ENCODE assay signal across 18 cellular contexts in genomic region chr2:55415300-55415699, GRCh38. TPM values are rescaled to one million over a fixed set of nuclear protein-coding genes. Genes with fewer than 3 reads are reported as not detected.
DNase-seq lines count a peak whose midpoint lies in the region; ATAC-seq, FAIRE-seq and TF ChIP-seq lines count a peak whose summit lies in the region.
"Had no signal": no experiment of that assay in that cellular context is flagged by ENCODE, and none has a peak within 500 bp of the region (broad histone marks: within the 10 kb centered on the region; RNA-seq: fewer than 3 reads in every experiment).

No MANE protein-coding gene starts in this region.

- H4K20me1 ChIP-seq in BLaER1 treated with 17β-estradiol and CSF1 and Interleukin-3, amounts not matched to agents 10 nM and 100 nM, result peaks cover 5 to 66% (median 28%) of the 10 kb centered on the region in 11 experiments; a peak in 17 of 22 replicates
- H4K20me1 ChIP-seq in K562 (replicated peaks; ENCODE audit: control insufficient read depth, insufficient read depth, low read length), result no peaks in the 10 kb centered on the region

- intact Hi-C loops in K562 (cut with micrococcal nuclease), result loop anchor here (5.0 kb wide), 7 partner anchors 48 to 368 kb away; partner anchors contain the start of genes CFAP36, CLHC1, MTIF2 and PPP4R3B
- intact Hi-C loops in heart right ventricle (cut with DNase I), result loop anchor here in 5 of 10 donors (5.0 to 10.0 kb wide), 7 partner anchors 43 to 202 kb away; partner anchors contain the start of genes CFAP36 (in 2 of the 5) and PPP4R3B (in 2 of the 5)

- peak overlapping the region in 1 of 11 experiments; percentile 7; a peak in 3 of 22 replicates for H3K27ac ChIP-seq in BLaER1 treated with 17β-estradiol and CSF1 and Interleukin-3, amounts not matched to agents 10 nM and 100 nM
- H3K27ac ChIP-seq in K562 (ENCODE audit: extremely low read depth, low read depth, low read length) (peak overlapping the region; percentile 59), heart right ventricle (no peak overlapping the region)
- H3K27ac ChIP-seq: tibial nerve had no signal

- peaks cover 38 to 58% (median 52%) of the 10 kb centered on the region in 11 experiments for H3K36me3 ChIP-seq in BLaER1 treated with 17β-estradiol and CSF1 and Interleukin-3, amounts not matched to agents 10 nM and 100 nM
- H3K36me3 ChIP-seq in K562 (ENCODE audit: control insufficient read depth, insufficient read depth, low read length), result peaks cover 40% of the 10 kb centered on the region; the same call in 2 of the 3 replicates
- H3K36me3 ChIP-seq in heart right ventricle, result peaks cover 0 to 38% (median 0%) of the 10 kb centered on the region in 9 donors

- H3K4me3 Mint-ChIP-seq in HFFc6 (peak overlapping the region; percentile 2; the same call in 1 of the 2 replicates), nephron (peak overlapping the region; percentile 19 to 64 (median 33))

- DNase-seq in HFFc6 (no peak), K562 (ENCODE audit: extremely low read depth in 1 of 4, low spot score in 3 of 4) (peak in 1 of 4 experiments; percentile 23), heart right ventricle (no peak), DMS53 treated with DMSO at 0.1 percent for 48 hours (lab: John Stamatoyannopoulos, UW; ENCODE audit: unreplicated experiment) (no peak), NCI-H345 (lab: John Stamatoyannopoulos, UW) (no peak)
- DNase-seq: activated CD4-positive, CD25-positive, alpha-beta regulatory T cell; activated gamma-delta T cell treated with Interleukin-2 at 50 U/mL for 16 hours; AML-193; cortex of kidney; DMS79; islet precursor cell; mesenchymal stem cell; NCI-H2171 treated with DMSO at 0.1 percent for 48 hours; occipital lobe had no signal

- in situ Hi-C loops in K562 (cut with MboI), result no loop called here

- H3K4me1 Mint-ChIP-seq in HFFc6 (ENCODE audit: low read depth), result peaks cover 42% of the 10 kb centered on the region
- peaks cover 26% of the 10 kb centered on the region for H3K4me1 Mint-ChIP-seq in nephron

- CTCF ChIA-PET in K562 (lab: Yijun Ruan, JAX; ENCODE audit: low intra/inter-chr PET ratio), result no interaction called here

- POLR2A ChIA-PET in K562 (lab: Yijun Ruan, JAX), result interaction anchor here (0.6 to 1.7 kb wide), 3 partner anchors 24 to 755 kb away, joined by 3 to 5 read pairs (median 5); no protein-coding TSS in a partner anchor

- FAIRE-seq in K562 (lab: Jason Lieb, UNC), result peak; percentile 73

- no peak for TF ChIP-seq POLR2A in K562 (conservative IDR thresholded peaks at IDR 0.05)

- H3K4me1 ChIP-seq in BLaER1 treated with 17β-estradiol and CSF1 and Interleukin-3, amounts not matched to agents 10 nM and 100 nM, result peaks cover 15 to 57% (median 29%) of the 10 kb centered on the region in 10 experiments
- H3K4me1 ChIP-seq in K562 (replicated peaks in 1 of 2; ENCODE audit: control insufficient read depth in 2 of 2, insufficient read depth in 2 of 2, low read length in 2 of 2), result peaks cover 4 to 11% of the 10 kb centered on the region in 2 experiments
- peaks cover 0 to 35% (median 20%) of the 10 kb centered on the region in 9 donors for H3K4me1 ChIP-seq in heart right ventricle

- peak overlapping the region; percentile 22 for H2AFZ ChIP-seq in K562 (ENCODE audit: low read depth, low read length)

- H3K9me3 ChIP-seq in BLaER1 treated with 17β-estradiol and CSF1 and Interleukin-3, amounts not matched to agents 10 nM and 100 nM (replicated peaks in 1 of 11), result no peaks in the 10 kb centered on the region
- no peaks in the 10 kb centered on the region for H3K9me3 ChIP-seq in K562 (replicated peaks; ENCODE audit: control insufficient read depth, insufficient read depth, low read depth, low read length)
- H3K9me3 ChIP-seq in heart right ventricle, result no peaks in the 10 kb centered on the region
- H3K9me3 ChIP-seq: tibial nerve had no signal

- ATAC-seq in K562 (peak; percentile 22), heart right ventricle (no peak), HG02759 (IDR thresholded peaks at IDR 0.05; ENCODE audit: unreplicated experiment) (no peak)

- no peaks in the 10 kb centered on the region; the same call in 1 of the 2 replicates for H3K27me3 Mint-ChIP-seq in HFFc6 (ENCODE audit: insufficient read depth)
- H3K27me3 Mint-ChIP-seq in nephron (ENCODE audit: low read depth), result no peaks in the 10 kb centered on the region

- TF ChIP-seq CTCF in HFFc6 (IDR thresholded peaks at IDR 0.05), result no peak
- no peak for TF ChIP-seq CTCF in K562 (IDR thresholded peaks at IDR 0.05 in 2 of 3, conservative IDR thresholded peaks at IDR 0.05 in 1 of 3; ENCODE audit: insufficient read depth in 2 of 3, low read depth in 1 of 3, low read length in 3 of 3)
- no peak for TF ChIP-seq CTCF in nephron (IDR thresholded peaks at IDR 0.05; ENCODE audit: unreplicated experiment in 3 of 3)
- TF ChIP-seq CTCF in heart right ventricle (IDR thresholded peaks at IDR 0.05), result no peak

- H3K79me2 ChIP-seq in K562 (ENCODE audit: control insufficient read depth, insufficient read depth, low read length), result peaks cover 90% of the 10 kb centered on the region

- no peak for TF ChIP-seq RAD21 in K562 (CRISPR knock-in tag; conservative IDR thresholded peaks at IDR 0.05 in 1 of 2, IDR thresholded peaks at IDR 0.05 in 1 of 2)

- 11% methylated on average over 2 of the region's 2 CpGs for WGBS in K562 (ENCODE audit: insufficient coverage, low coverage, missing lambda C conversion rate)
- WGBS in heart right ventricle, 2 donors, result 78 to 84% methylated on average over 2 of the region's 2 CpGs

- H3K9ac ChIP-seq in BLaER1 treated with 17β-estradiol and CSF1 and Interleukin-3, amounts not matched to agents 10 nM and 100 nM, result peak overlapping the region in 2 of 11 experiments; percentile 27 to 66; a peak in 3 of 22 replicates
- H3K9ac ChIP-seq in K562 (ENCODE audit: insufficient read depth in 1 of 2, low read depth in 2 of 2, low read length in 2 of 2), result peak overlapping the region; percentile 57 to 80; a peak in 3 of 4 replicates

- H3K9me1 ChIP-seq in K562 (ENCODE audit: control insufficient read depth, insufficient read depth, low read length), result no peaks in the 10 kb centered on the region

- H3K27ac Mint-ChIP-seq in HFFc6, result peak overlapping the region; percentile 30
- peak overlapping the region in 1 of 3 experiments; percentile 31 for H3K27ac Mint-ChIP-seq in nephron

- peak overlapping the region in 3 of 10 experiments; percentile 28 to 50 (median 41); a peak in 8 of 20 replicates for H3K4me3 ChIP-seq in BLaER1 treated with 17β-estradiol and CSF1 and Interleukin-3, amounts not matched to agents 10 nM and 100 nM
- H3K4me3 ChIP-seq in K562, result peak overlapping the region; percentile 12; the same call in 1 of the 2 replicates
- no peak overlapping the region for H3K4me3 ChIP-seq in heart right ventricle
- H3K4me3 ChIP-seq: tibial nerve had no signal

- H3K9me3 Mint-ChIP-seq in HFFc6 (no peaks in the 10 kb centered on the region), nephron (no peaks in the 10 kb centered on the region)

- no peaks in the 10 kb centered on the region for H3K27me3 ChIP-seq in BLaER1 treated with 17β-estradiol and CSF1 and Interleukin-3, amounts not matched to agents 10 nM and 100 nM
- no peaks in the 10 kb centered on the region for H3K27me3 ChIP-seq in K562 (ENCODE audit: control insufficient read depth in 2 of 2, insufficient read depth in 2 of 2, low read length in 2 of 2)
- no peaks in the 10 kb centered on the region for H3K27me3 ChIP-seq in heart right ventricle
- H3K27me3 ChIP-seq: tibial nerve had no signal

- peak overlapping the region; percentile 33 to 92 (median 50) for H3K4me2 ChIP-seq in BLaER1 treated with 17β-estradiol and CSF1 and Interleukin-3, amounts not matched to agents 10 nM and 100 nM
- peak overlapping the region; percentile 62 for H3K4me2 ChIP-seq in K562 (ENCODE audit: insufficient read depth, low read length)

- no peak for TF ChIP-seq EP300 in K562 (IDR thresholded peaks at IDR 0.05; ENCODE audit: low read length)

- H3K36me3 Mint-ChIP-seq in HFFc6 (ENCODE audit: low read depth) (peaks cover 13% of the 10 kb centered on the region; the same call in 1 of the 2 replicates), nephron (ENCODE audit: low read depth) (peaks cover 27% of the 10 kb centered on the region)

- no TSS peak for BruUV-seq in K562 (replicated peaks; lab: Mats Ljungman, UMichigan)

TF ChIP-seq in K562, 482 proteins besides CTCF, POLR2A, EP300 and RAD21 (continues in another document):
- 0 out of 4 replicates have a peak, but pooled peaks of 1 of the 2 experiments have one; percentile 8 for TF ChIP-seq MLLT1 (IDR thresholded peaks at IDR 0.05)

RNA-seq across cellular contexts. Expression of gene CCDC88A, which starts 4.4 kb away (rescaled TPM):
- total RNA-seq in HFFc6 (2021; fragmentation: NEBNext Ultra II Directional; extraction: Animal tissue kit (Norgen Biotek cat#: 25700)), result 10 to 100 TPM; 39.7 to 62.5 (median 45.7) TPM
- total RNA-seq in K562 (2011; cell fraction: chromatin; rRNA removed; ENCODE audit: low replicate concordance), result 92.0 and 356 TPM in 2 replicates
- 44.2 and 71.7 TPM in 2 replicates for total RNA-seq in K562 (2011; cell fraction: nucleolus; rRNA removed)
- total RNA-seq in K562 (2011; cell fraction: nucleoplasm; rRNA removed), result 155 and 284 TPM in 2 replicates
- total RNA-seq in K562 (2014; rRNA removed) (43.9 and 50.8 TPM in 2 replicates), K562 (2014; rRNA removed; fragmentation: Illumina TruSeq; extraction: Trizol) (98.2 and 102 TPM in 2 replicates), K562 (2015; rRNA removed; fragmentation: Illumina TruSeq; extraction: Trizol) (88.3 and 102 TPM in 2 replicates), K562 (2021) (65.6 and 68.8 TPM in 2 replicates), heart right ventricle (10 to 100 TPM; 18.6 to 30.0 (median 22.6) TPM)
- polyA plus RNA-seq in K562 (2011; rRNA removed) (63.8 and 71.5 TPM in 2 replicates), K562 (2014; fragmentation: Illumina TruSeq; extraction: Trizol) (45.6 and 55.6 TPM in 2 replicates), K562 (2014; fragmentation: Nextera tagmentation; extraction: Ambion mirVana) (10 to 100 TPM; 29.3 to 30.3 TPM), K562 (2014; rRNA removed) (30.5 and 33.5 TPM in 2 replicates), heart right ventricle (10 to 100 TPM in 1 of 2 donors, 1 to 10 TPM in 1; 7.8 to 45.4 TPM)
- 15.1 and 24.2 TPM in 2 replicates for polyA plus RNA-seq in K562 (2011; cell fraction: cytosol; rRNA removed)
- 61.4 and 72.4 TPM in 2 replicates for polyA plus RNA-seq in K562 (2011; cell fraction: nucleus; rRNA removed)
- 32.7 and 34.8 TPM in 2 replicates for polyA plus RNA-seq in K562 (2012)
- 209 and 231 TPM in 2 replicates for polyA minus RNA-seq in K562 (2011; rRNA and poly(A)+ RNA removed)
- 44.0 and 48.9 TPM in 2 replicates for polyA minus RNA-seq in K562 (2011; cell fraction: cytosol; rRNA and poly(A)+ RNA removed)
- 93.4 and 163 TPM in 2 replicates for polyA minus RNA-seq in K562 (2011; cell fraction: nucleus; rRNA and poly(A)+ RNA removed)
